In the genomic region with DNA sequence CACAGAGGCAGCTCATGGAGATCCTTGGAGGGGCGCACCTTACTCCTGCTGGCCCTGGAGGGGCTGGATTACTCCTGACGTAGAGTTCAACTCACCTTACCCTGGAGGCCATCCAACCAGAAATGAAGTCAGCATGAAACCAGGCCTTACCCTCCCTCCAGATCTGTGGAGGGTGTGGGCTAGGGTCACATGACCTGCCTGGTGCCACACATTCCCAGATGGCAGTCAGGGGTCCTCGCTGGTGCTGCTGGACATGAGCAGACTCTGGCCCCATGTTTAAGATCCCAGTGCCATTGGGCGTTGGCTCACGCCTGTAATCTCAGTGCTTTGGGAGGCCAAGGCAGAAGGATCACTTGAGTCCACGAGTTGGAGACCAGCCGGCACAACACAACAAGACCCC, we compare ENCODE assay signal across 17 cellular contexts.
"Had no signal": no experiment of that assay in that cellular context is flagged by ENCODE, and none has a peak within 500 bp of the region (broad histone marks: within the 10 kb centered on the region; RNA-seq: fewer than 3 reads in every experiment).

No MANE protein-coding gene starts in this region.

- H3K36me3 ChIP-seq: ascending aorta, pancreas, sigmoid colon, thyroid gland had no signal

- H3K9me3 Mint-ChIP-seq: activated T-cell treated with anti-CD3 and anti-CD28 coated beads, Interleukin-2, amount 50 U/mL, for 72 hours; memory B cell; stimulated activated naive B cell treated with anti-CD40 and anti-IgM and Interleukin-4, amounts not matched to agents 10 μg/mL and 1 μg/mL and 100 μg/mL, for 72 hours had no signal

- H3K27me3 ChIP-seq: ascending aorta, neutrophil, pancreas, sigmoid colon, thyroid gland had no signal

- H3K27ac ChIP-seq: ascending aorta, coronary artery, neutrophil, pancreas, sigmoid colon, thyroid gland had no signal

- ATAC-seq: activated T-cell treated with anti-CD3 and anti-CD28 coated beads, Interleukin-2, amount 50 U/mL, for 72 hours; naive thymus-derived CD4-positive, alpha-beta T cell; pancreas; stimulated activated naive B cell treated with anti-CD40 and anti-IgM and Interleukin-4, amounts not matched to agents 10 μg/mL and 1 μg/mL and 100 μg/mL, for 72 hours had no signal

- DNase-seq: activated CD4-positive, alpha-beta T cell treated with anti-CD3 and anti-CD28 coated beads, Interleukin-2, amount 50 U/mL, for 1 hour; activated CD4-positive, CD25-positive, alpha-beta regulatory T cell treated with anti-CD3 and anti-CD28 coated beads, Interleukin-2, amount 50 U/mL, for 72 hours; activated CD8-positive, alpha-beta memory T cell treated with anti-CD3 and anti-CD28 coated beads, Interleukin-2, amount 50 U/mL, for 4 hours; activated effector memory CD4-positive, alpha-beta T cell treated with anti-CD3 and anti-CD28 coated beads, Interleukin-2, amount 50 U/mL, for 16 hours; activated naive CD4-positive, alpha-beta T cell treated with anti-CD3 and anti-CD28 coated beads, Interleukin-2, amount 50 U/mL, for 16 hours; activated T-cell treated with anti-CD3 and anti-CD28 coated beads, Interleukin-2, amount 50 U/mL, for 72 hours; effector CD8-positive, alpha-beta T cell; foreskin fibroblast; naive thymus-derived CD4-positive, alpha-beta T cell; pancreas; sigmoid colon; stimulated activated naive B cell treated with anti-CD40 and anti-IgM and Interleukin-4, amounts not matched to agents 10 μg/mL and 1 μg/mL and 100 μg/mL, for 72 hours; thyroid gland had no signal

- H3K27ac Mint-ChIP-seq: activated T-cell treated with anti-CD3 and anti-CD28 coated beads, Interleukin-2, amount 50 U/mL, for 72 hours; memory B cell; naive thymus-derived CD4-positive, alpha-beta T cell; stimulated activated naive B cell treated with anti-CD40 and anti-IgM and Interleukin-4, amounts not matched to agents 10 μg/mL and 1 μg/mL and 100 μg/mL, for 72 hours had no signal

- H3K4me3 ChIP-seq: ascending aorta, coronary artery, pancreas, sigmoid colon, thyroid gland had no signal

- H3K9me3 ChIP-seq: ascending aorta, neutrophil, pancreas, sigmoid colon, thyroid gland had no signal

- H3K36me3 Mint-ChIP-seq: memory B cell had no signal

- H3K4me3 Mint-ChIP-seq: activated T-cell treated with anti-CD3 and anti-CD28 coated beads, Interleukin-2, amount 50 U/mL, for 72 hours; memory B cell; naive thymus-derived CD4-positive, alpha-beta T cell; stimulated activated naive B cell treated with anti-CD40 and anti-IgM and Interleukin-4, amounts not matched to agents 10 μg/mL and 1 μg/mL and 100 μg/mL, for 72 hours had no signal

- H3K27me3 Mint-ChIP-seq: memory B cell; naive thymus-derived CD4-positive, alpha-beta T cell; stimulated activated naive B cell treated with anti-CD40 and anti-IgM and Interleukin-4, amounts not matched to agents 10 μg/mL and 1 μg/mL and 100 μg/mL, for 72 hours had no signal
